10 cellular contexts compared by ENCODE assay signal in genomic region chr4:98125585-98125984, GRCh38. TPM values are rescaled to one million over a fixed set of nuclear protein-coding genes. Genes with fewer than 3 reads are reported as not detected.
"Had no signal": no experiment of that assay in that cellular context is flagged by ENCODE, and none has a peak within 500 bp of the region (broad histone marks: within the 10 kb centered on the region; RNA-seq: fewer than 3 reads in every experiment).

No MANE protein-coding gene starts in this region.

- FAIRE-seq: K562 had no signal

- H3K4me1 ChIP-seq: HAP-1 had no signal

- H3K9ac ChIP-seq: GM23248 had no signal

- DNase-seq: GM23248, GOT3, H7, HFFc6, IMR-90 had no signal

- H2AFZ ChIP-seq: GM23248 had no signal

- H3K36me3 ChIP-seq: HAP-1 had no signal

- H3K27ac ChIP-seq: GM23248, HL-60 had no signal

- H3K4me3 ChIP-seq: GM23248, HAP-1, K562 had no signal

- H3K9me3 ChIP-seq: HAP-1 had no signal

- ATAC-seq: HCT116, K562 had no signal

RNA-seq across cellular contexts. Expression of gene STPG2, which starts 17.7 kb away (rescaled TPM):
- total RNA-seq: H4, HFFc6, IMR-90, K562 had no signal
- polyA plus RNA-seq: GM23248, IMR-90, K562 had no signal
